In genomic region chr3:5580821-5581220, GRCh38 we compare ENCODE assay signal across 26 cellular contexts.
"Had no signal": no experiment of that assay in that cellular context is flagged by ENCODE, and none has a peak within 500 bp of the region (broad histone marks: within the 10 kb centered on the region; RNA-seq: fewer than 3 reads in every experiment).

No MANE protein-coding gene starts in this region.

- H3K4me1 ChIP-seq: neural progenitor cell, parathyroid adenoma, psoas muscle, right lobe of liver, sigmoid colon, stomach, thyroid gland, tibial nerve, upper lobe of left lung, vagina had no signal

- H3K9ac ChIP-seq: neural progenitor cell, parathyroid adenoma had no signal

- H3K4me2 ChIP-seq: neural progenitor cell had no signal

- H3K79me2 ChIP-seq: parathyroid adenoma had no signal

- H3K27ac ChIP-seq: neural progenitor cell, neutrophil, ovary, parathyroid adenoma, psoas muscle, right lobe of liver, sigmoid colon, stomach, thoracic aorta, thyroid gland, tibial nerve, upper lobe of left lung, vagina had no signal

- DNase-seq: naive thymus-derived CD4-positive, alpha-beta T cell; natural killer cell; nucleus accumbens; ovary; psoas muscle; right cardiac atrium; right lobe of liver; sigmoid colon; small intestine; stimulated activated CD4-positive, alpha-beta T cell treated with anti-CD3 and anti-CD28 coated beads, Interleukin-15, amount 100 ng/mL, for 24 hours; stimulated activated CD4-positive, alpha-beta T cell treated with anti-CD3 and anti-CD28 coated beads, Interleukin-2, amount 100 ng/mL, for 24 hours; stimulated activated CD4-positive, alpha-beta T cell treated with anti-CD3 and anti-CD28 coated beads, Interleukin-2, amount 100 ng/mL, for 48 hours; stimulated activated CD4-positive, alpha-beta T cell treated with anti-CD3 and anti-CD28 coated beads, Interleukin-4, amount 100 ng/mL, for 24 hours; stimulated activated naive B cell treated with anti-CD40 and anti-IgM and Interleukin-4, amounts not matched to agents 10 μg/mL and 1 μg/mL and 100 μg/mL, for 72 hours; stimulated activated naive CD4-positive, alpha-beta T cell treated with Interleukin-2 at 50 U/mL for 16 hours; stomach; thyroid gland; trophoblast cell; upper lobe of left lung had no signal

- H3K9me3 ChIP-seq: neutrophil, ovary, psoas muscle, right lobe of liver, sigmoid colon, stomach, thoracic aorta, thyroid gland, tibial nerve, upper lobe of left lung, vagina had no signal

- H3K4me3 ChIP-seq: neural progenitor cell, ovary, psoas muscle, right lobe of liver, sigmoid colon, stomach, thoracic aorta, thyroid gland, tibial nerve, upper lobe of left lung, vagina had no signal

- H3K27me3 ChIP-seq: neural progenitor cell, neutrophil, ovary, right lobe of liver, sigmoid colon, thyroid gland, tibial nerve, upper lobe of left lung, vagina had no signal

- ATAC-seq: naive thymus-derived CD4-positive, alpha-beta T cell; natural killer cell; psoas muscle; right cardiac atrium; right lobe of liver; stimulated activated naive B cell treated with anti-CD40 and anti-IgM and Interleukin-4, amounts not matched to agents 10 μg/mL and 1 μg/mL and 100 μg/mL, for 72 hours had no signal

- H3K36me3 ChIP-seq: neural progenitor cell, neutrophil, ovary, right lobe of liver, sigmoid colon, stomach, thoracic aorta, thyroid gland, tibial nerve, upper lobe of left lung, vagina had no signal

- FAIRE-seq: small intestine, urothelium cell line had no signal

- H2AFZ ChIP-seq: parathyroid adenoma had no signal
